Comparison of ENCODE assay signal across 10 cellular contexts in the genomic region with DNA sequence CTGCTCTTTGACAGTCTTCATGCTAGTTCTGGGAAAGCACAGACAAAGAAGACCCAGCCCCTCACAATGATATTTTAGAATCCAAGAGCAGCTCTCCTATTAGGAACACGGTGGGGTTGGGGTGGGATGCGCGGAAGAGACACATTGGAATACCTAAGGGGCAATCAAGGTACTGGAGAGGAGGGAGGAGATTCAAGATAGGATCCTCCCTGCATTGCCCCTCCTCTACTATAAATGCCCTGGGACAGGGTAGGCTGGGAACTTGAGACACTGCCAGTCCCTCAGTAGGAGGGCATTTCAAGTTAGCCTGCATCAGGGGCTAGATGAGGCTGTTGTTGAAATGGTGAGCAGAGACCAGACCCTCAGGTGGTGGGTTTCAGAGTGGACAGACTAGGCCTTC. TPM values are rescaled to one million over a fixed set of nuclear protein-coding genes. Genes with fewer than 3 reads are reported as not detected.
"Had no signal": no experiment of that assay in that cellular context is flagged by ENCODE, and none has a peak within 500 bp of the region (broad histone marks: within the 10 kb centered on the region; RNA-seq: fewer than 3 reads in every experiment).

No MANE protein-coding gene starts in this region.

- H3K27ac ChIP-seq: GM23248 had no signal

- H3K4me1 ChIP-seq: HAP-1 had no signal

- H3K9me3 Mint-ChIP-seq: HFFc6 had no signal

- ATAC-seq: GM23338, HCT116 had no signal

- H2AFZ ChIP-seq: GM23248, GM23338 had no signal

- FAIRE-seq: H54 had no signal

- H3K27ac Mint-ChIP-seq: GM23338, HFFc6 had no signal

- H3K4me3 ChIP-seq: GM23248, GM23338, HAP-1 had no signal

- H3K9me3 ChIP-seq: HAP-1 had no signal

- H3K36me3 ChIP-seq: HAP-1 had no signal

- H3K4me3 Mint-ChIP-seq: GM23338, HFFc6 had no signal

- H3K4me2 ChIP-seq: GM23338 had no signal

- DNase-seq: GM23248, GOT3, H7, HCEC 1CT, HFFc6 had no signal

- H3K9ac ChIP-seq: GM23248 had no signal

RNA-seq across cellular contexts. Expression of a gene that starts 5.1 kb away (rescaled TPM):
- total RNA-seq: GM23248, H4, HFFc6 had no signal
- polyA plus RNA-seq: GM23248 had no signal

RNA-seq across cellular contexts. Expression of a gene that starts 49.0 kb away (rescaled TPM):
- total RNA-seq: GM23248, H4 had no signal
